8 cellular contexts compared by ENCODE assay signal in the genomic region with DNA sequence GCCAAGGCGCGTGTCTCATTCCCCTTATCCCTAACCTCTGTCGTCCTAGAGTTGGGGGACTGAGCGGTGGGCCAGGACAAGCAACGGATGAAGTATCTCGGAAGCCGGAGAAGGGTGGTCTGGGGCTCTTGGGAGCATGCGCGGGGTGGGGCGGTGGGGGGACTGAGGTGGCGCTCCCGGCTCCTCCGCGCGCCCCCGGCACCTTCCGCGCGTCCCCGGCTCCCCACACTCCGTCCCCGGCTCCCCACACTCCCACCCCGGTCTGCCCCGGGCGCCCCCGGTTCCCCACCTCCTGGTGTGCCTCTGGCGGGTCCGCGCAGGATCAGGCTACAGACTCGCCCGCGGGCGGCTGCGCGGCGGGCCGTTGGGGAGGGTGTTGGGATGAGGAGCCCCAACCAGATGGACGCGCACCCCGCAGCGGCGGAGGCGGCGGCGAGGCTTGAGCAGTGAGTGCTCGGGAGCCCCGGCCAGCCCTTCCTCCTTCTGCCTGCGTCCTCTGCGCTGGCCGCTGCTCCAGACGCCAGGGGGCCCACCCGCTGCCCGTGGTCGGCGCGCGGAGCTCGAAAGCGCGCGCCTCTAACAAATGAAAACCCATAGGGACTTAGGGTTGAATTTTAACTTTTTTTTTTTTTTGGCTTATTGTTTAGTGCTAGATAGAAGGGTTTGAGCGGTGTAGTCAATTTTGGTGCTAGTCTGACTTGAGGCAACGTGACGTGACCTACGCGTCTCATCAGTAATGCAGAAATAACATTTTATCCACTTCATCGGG. TPM values are rescaled to one million over a fixed set of nuclear protein-coding genes. Genes with fewer than 3 reads are reported as not detected.
DNase-seq lines count a peak whose midpoint lies in the region; ATAC-seq and TF ChIP-seq lines count a peak whose summit lies in the region.

No MANE protein-coding gene starts in this region.

- TF ChIP-seq CTCF in 22Rv1 (IDR thresholded peaks at IDR 0.05) (peak; percentile 66), fibroblast of mammary gland (conservative IDR thresholded peaks at IDR 0.05; ENCODE audit: control insufficient read depth, insufficient read depth, low read depth, low read length) (peak; percentile 31), osteoblast (IDR thresholded peaks at IDR 0.05; ENCODE audit: extremely low read depth, low read depth, low read length) (peak; percentile 12), PC-9 (conservative IDR thresholded peaks at IDR 0.05) (no peak)

- H3K4me1 ChIP-seq in SJSA1 (replicated peaks) (no peaks in the 10 kb centered on the region), osteoblast (ENCODE audit: insufficient read depth, low read length) (no peaks in the 10 kb centered on the region), PC-9 (replicated peaks; ENCODE audit: insufficient read depth) (no peaks in the 10 kb centered on the region)

- H3K36me3 ChIP-seq in SJSA1 (no peaks in the 10 kb centered on the region), osteoblast (ENCODE audit: insufficient read depth, low read length) (no peaks in the 10 kb centered on the region), PC-9 (ENCODE audit: low read depth) (no peaks in the 10 kb centered on the region)

- intact Hi-C loops in PC-9 (cut with micrococcal nuclease; ENCODE audit: unreplicated experiment), result no loop called here

- ATAC-seq in GM19324 (IDR thresholded peaks at IDR 0.05; ENCODE audit: low FRiP score, unreplicated experiment), result peak; percentile 56
- no peak for ATAC-seq in GM19467 (IDR thresholded peaks at IDR 0.05; ENCODE audit: unreplicated experiment)

- H3K27ac ChIP-seq in 22Rv1 (no peak overlapping the region), SJSA1 (no peak overlapping the region), osteoblast (ENCODE audit: low read depth, low read length) (no peak overlapping the region), PC-9 (no peak overlapping the region)

- H3K9me3 ChIP-seq in SJSA1 (replicated peaks) (no peaks in the 10 kb centered on the region), osteoblast (ENCODE audit: low read depth, low read length) (no peaks in the 10 kb centered on the region), PC-9 (ENCODE audit: insufficient read depth, low read depth) (no peaks in the 10 kb centered on the region; the same call in 1 of the 2 replicates)

- H2AFZ ChIP-seq in osteoblast (ENCODE audit: low read length) (peak overlapping the region; percentile 69), PC-9 (no peak overlapping the region)

- POLR2A ChIA-PET in PC-9 (lab: Charles Lee; ENCODE audit: unreplicated experiment), result no interaction called here

- DNase-seq in SJSA1 (ENCODE audit: low read depth in 1 of 2, low spot score in 2 of 2) (peak in 1 of 2 experiments; percentile 20), fibroblast of mammary gland (ENCODE audit: low read depth) (peak; percentile 38), osteoblast (ENCODE audit: insufficient read length, low spot score, missing footprints) (peak; percentile 82), PC-9 (no peak), foreskin melanocyte (no peak)

- H3K4me2 ChIP-seq in osteoblast (ENCODE audit: insufficient read depth, low read length) (peak overlapping the region; percentile 76), PC-9 (no peak overlapping the region)

- H3K27me3 ChIP-seq in SJSA1 (replicated peaks), result peaks cover 70% of the 10 kb centered on the region
- H3K27me3 ChIP-seq in osteoblast (ENCODE audit: insufficient read depth, low read length), result peaks cover 64% of the 10 kb centered on the region
- H3K27me3 ChIP-seq in PC-9 (ENCODE audit: insufficient read depth, low read depth), result peaks cover 38% of the 10 kb centered on the region

- peak overlapping the region; percentile 18; the same call in 1 of the 2 replicates for H3K4me3 ChIP-seq in SJSA1
- peak overlapping the region; percentile 31 for H3K4me3 ChIP-seq in fibroblast of mammary gland (ENCODE audit: control insufficient read depth, low read depth, low read length)
- H3K4me3 ChIP-seq in osteoblast (ENCODE audit: insufficient read depth, low read length), result peak overlapping the region; percentile 69
- H3K4me3 ChIP-seq in PC-9, result no peak overlapping the region

- CTCF ChIA-PET in PC-9 (lab: Charles Lee), result no interaction called here

- no TSS peak for BruUV-seq in PC-9 (replicated peaks; lab: Mats Ljungman, UMichigan)

- H3K79me2 ChIP-seq in osteoblast (ENCODE audit: insufficient read depth, low read length), result no peaks in the 10 kb centered on the region
- no peaks in the 10 kb centered on the region for H3K79me2 ChIP-seq in PC-9 (ENCODE audit: low read depth)

- no peaks in the 10 kb centered on the region for H3K9me2 ChIP-seq in PC-9 (ENCODE audit: insufficient read depth)

- no peaks in the 10 kb centered on the region for H4K20me1 ChIP-seq in osteoblast (ENCODE audit: insufficient read depth, low read length)
- no peaks in the 10 kb centered on the region for H4K20me1 ChIP-seq in PC-9 (ENCODE audit: insufficient read depth)

- no peaks in the 10 kb centered on the region for H3F3A ChIP-seq in PC-9 (ENCODE audit: insufficient read depth, low read depth)

RNA-seq across cellular contexts. Expression of gene CRYM, which starts 5.6 kb away (rescaled TPM):
- total RNA-seq in SJSA1 (2014; rRNA removed; shearing (Covaris generic)), result not detected in 2 replicates
- total RNA-seq in osteoblast, result 4.1 and 5.1 TPM in 2 replicates
- not detected in 2 replicates for total RNA-seq in PC-9 (2021)

RNA-seq across cellular contexts. Expression of gene ANKS4B, which starts 50.2 kb away (rescaled TPM):
- not detected in 2 replicates for total RNA-seq in SJSA1 (2014; rRNA removed; shearing (Covaris generic))
- total RNA-seq in osteoblast (not detected in 2 replicates), PC-9 (2021) (not detected in 2 replicates)

Comparison
In these comparisons a context has a peak if more than half of its experiments do, and no peak if none do; other contexts are left out.
1. DNase-seq: peak in fibroblast of mammary gland (single experiment) and osteoblast (single experiment); none in PC-9 (0 of 2) and foreskin melanocyte (single experiment).